1 cellular context compared by ENCODE assay signal in genomic region chr21:37367758-37368535, GRCh38.
TF ChIP-seq lines count a peak whose summit lies in the region.

No MANE protein-coding gene starts in this region.

TF ChIP-seq in K562, 482 proteins besides CTCF, POLR2A, EP300 and RAD21 (continued from another document and continues in another):
- TF ChIP-seq ZNF316 (IDR thresholded peaks at IDR 0.05) (no peak), ZBTB1 (CRISPR knock-in tag; IDR thresholded peaks at IDR 0.05; ENCODE audit: borderline replicate concordance, low read depth) (0 out of 2 replicates have a peak, but pooled peaks have one; percentile 29), TFAM (CRISPR knock-in tag; conservative IDR thresholded peaks at IDR 0.05) (no peak), U2AF1 (optimal IDR thresholded peaks at IDR 0.05; ENCODE audit: low read depth, low read length) (no peak), FOXK2 (conservative IDR thresholded peaks at IDR 0.05 in 1 of 2, IDR thresholded peaks at IDR 0.05 in 1 of 2; ENCODE audit: low read depth in 2 of 2) (no peak), NRF1 (conservative IDR thresholded peaks at IDR 0.05 in 1 of 2, IDR thresholded peaks at IDR 0.05 in 1 of 2) (no peak), ZNF586 (CRISPR knock-in tag; conservative IDR thresholded peaks at IDR 0.05) (no peak), BMI1 (IDR thresholded peaks at IDR 0.05; ENCODE audit: low read length) (no peak), KLF1 (tag; IDR thresholded peaks at IDR 0.05) (no peak), RBM22 (IDR thresholded peaks at IDR 0.05; ENCODE audit: low read depth, low read length, poor library complexity, severe bottlenecking) (no peak), SMAD3 (CRISPR knock-in tag; conservative IDR thresholded peaks at IDR 0.05) (no peak), CEBPG (CRISPR knock-in tag; IDR thresholded peaks at IDR 0.05) (no peak), CEBPG (tag; conservative IDR thresholded peaks at IDR 0.05 in 1 of 2, IDR thresholded peaks at IDR 0.05 in 1 of 2) (no peak), HNRNPL (IDR thresholded peaks at IDR 0.05; ENCODE audit: low read depth, low read length) (no peak), ZNF408 (CRISPR knock-in tag; IDR thresholded peaks at IDR 0.05; ENCODE audit: low read depth) (no peak), MEIS2 (IDR thresholded peaks at IDR 0.05; ENCODE audit: partially characterized antibody) (no peak), POLR2H (tag; IDR thresholded peaks at IDR 0.05; ENCODE audit: low read depth) (no peak), ZNF76 (CRISPR knock-in tag; IDR thresholded peaks at IDR 0.05; ENCODE audit: borderline replicate concordance) (peak; percentile 32; the same call in 1 of the 2 replicates), KLF13 (tag; IDR thresholded peaks at IDR 0.05; ENCODE audit: borderline replicate concordance, low read depth) (no peak), NBN (IDR thresholded peaks at IDR 0.05; ENCODE audit: low read depth) (no peak), ZBTB11 (CRISPR knock-in tag; IDR thresholded peaks at IDR 0.05) (no peak), REST (CRISPR knock-in tag; IDR thresholded peaks at IDR 0.05; ENCODE audit: low read depth) (no peak), TRIM24 (IDR thresholded peaks at IDR 0.05) (no peak), NONO (IDR thresholded peaks at IDR 0.05; ENCODE audit: low read depth in 2 of 2, low read length in 1 of 2) (0 out of 4 replicates have a peak, but pooled peaks of 1 of the 2 experiments have one; percentile 18), ZNF668 (CRISPR knock-in tag; IDR thresholded peaks at IDR 0.05) (no peak), NFIC (IDR thresholded peaks at IDR 0.05) (0 out of 2 replicates have a peak, but pooled peaks have one; percentile 7), MECOM (CRISPR knock-in tag; IDR thresholded peaks at IDR 0.05) (no peak), RUNX1 (IDR thresholded peaks at IDR 0.05; ENCODE audit: low read depth) (no peak), SMARCC2 (IDR thresholded peaks at IDR 0.05; ENCODE audit: low read depth) (no peak), BRCA1 (IDR thresholded peaks at IDR 0.05) (no peak), BRCA1 (CRISPR knock-in tag; IDR thresholded peaks at IDR 0.05) (no peak), ZNF354B (CRISPR knock-in tag; IDR thresholded peaks at IDR 0.05) (no peak), ATF7 (IDR thresholded peaks at IDR 0.05) (no peak), NR2C1 (IDR thresholded peaks at IDR 0.05) (no peak), NR2C1 (tag; IDR thresholded peaks at IDR 0.05) (no peak), DLX4 (CRISPR knock-in tag; IDR thresholded peaks at IDR 0.05) (no peak), U2AF2 (optimal IDR thresholded peaks at IDR 0.05; ENCODE audit: low read depth, low read length) (no peak), RAD51 (IDR thresholded peaks at IDR 0.05; ENCODE audit: borderline replicate concordance, low read depth) (no peak), GATAD2A (IDR thresholded peaks at IDR 0.05) (no peak), HDAC6 (IDR thresholded peaks at IDR 0.05; ENCODE audit: low read depth, low read length) (no peak), SP2 (IDR thresholded peaks at IDR 0.05; ENCODE audit: extremely low read depth, low read depth, low read length, poor library complexity, severe bottlenecking) (no peak), ATF3 (IDR thresholded peaks at IDR 0.05) (no peak), ATF3 (CRISPR knock-in tag; conservative IDR thresholded peaks at IDR 0.05) (no peak), TBL1XR1 (IDR thresholded peaks at IDR 0.05; ENCODE audit: low read length in 2 of 2) (no peak), KAT8 (IDR thresholded peaks at IDR 0.05; ENCODE audit: low read depth) (no peak), POLR2G (IDR thresholded peaks at IDR 0.05; ENCODE audit: low read depth, low read length) (peak; percentile 42), MBD2 (IDR thresholded peaks at IDR 0.05; ENCODE audit: borderline replicate concordance, low read depth) (no peak), E4F1 (CRISPR knock-in tag; IDR thresholded peaks at IDR 0.05; ENCODE audit: borderline replicate concordance) (no peak), ZFP30 (CRISPR knock-in tag; IDR thresholded peaks at IDR 0.05; ENCODE audit: borderline replicate concordance) (no peak), ZNF217 (CRISPR knock-in tag; IDR thresholded peaks at IDR 0.05) (no peak), E2F4 (CRISPR knock-in tag; IDR thresholded peaks at IDR 0.05; ENCODE audit: low read depth) (no peak), CXXC5 (CRISPR knock-in tag; IDR thresholded peaks at IDR 0.05) (no peak; the same call in 1 of the 2 replicates)
- TF ChIP-seq, protein P1, sequence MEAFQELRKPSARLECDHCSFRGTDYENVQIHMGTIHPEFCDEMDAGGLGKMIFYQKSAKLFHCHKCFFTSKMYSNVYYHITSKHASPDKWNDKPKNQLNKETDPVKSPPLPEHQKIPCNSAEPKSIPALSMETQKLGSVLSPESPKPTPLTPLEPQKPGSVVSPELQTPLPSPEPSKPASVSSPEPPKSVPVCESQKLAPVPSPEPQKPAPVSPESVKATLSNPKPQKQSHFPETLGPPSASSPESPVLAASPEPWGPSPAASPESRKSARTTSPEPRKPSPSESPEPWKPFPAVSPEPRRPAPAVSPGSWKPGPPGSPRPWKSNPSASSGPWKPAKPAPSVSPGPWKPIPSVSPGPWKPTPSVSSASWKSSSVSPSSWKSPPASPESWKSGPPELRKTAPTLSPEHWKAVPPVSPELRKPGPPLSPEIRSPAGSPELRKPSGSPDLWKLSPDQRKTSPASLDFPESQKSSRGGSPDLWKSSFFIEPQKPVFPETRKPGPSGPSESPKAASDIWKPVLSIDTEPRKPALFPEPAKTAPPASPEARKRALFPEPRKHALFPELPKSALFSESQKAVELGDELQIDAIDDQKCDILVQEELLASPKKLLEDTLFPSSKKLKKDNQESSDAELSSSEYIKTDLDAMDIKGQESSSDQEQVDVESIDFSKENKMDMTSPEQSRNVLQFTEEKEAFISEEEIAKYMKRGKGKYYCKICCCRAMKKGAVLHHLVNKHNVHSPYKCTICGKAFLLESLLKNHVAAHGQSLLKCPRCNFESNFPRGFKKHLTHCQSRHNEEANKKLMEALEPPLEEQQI (IDR thresholded peaks at IDR 0.05): no peak
- TF ChIP-seq, protein P2, sequence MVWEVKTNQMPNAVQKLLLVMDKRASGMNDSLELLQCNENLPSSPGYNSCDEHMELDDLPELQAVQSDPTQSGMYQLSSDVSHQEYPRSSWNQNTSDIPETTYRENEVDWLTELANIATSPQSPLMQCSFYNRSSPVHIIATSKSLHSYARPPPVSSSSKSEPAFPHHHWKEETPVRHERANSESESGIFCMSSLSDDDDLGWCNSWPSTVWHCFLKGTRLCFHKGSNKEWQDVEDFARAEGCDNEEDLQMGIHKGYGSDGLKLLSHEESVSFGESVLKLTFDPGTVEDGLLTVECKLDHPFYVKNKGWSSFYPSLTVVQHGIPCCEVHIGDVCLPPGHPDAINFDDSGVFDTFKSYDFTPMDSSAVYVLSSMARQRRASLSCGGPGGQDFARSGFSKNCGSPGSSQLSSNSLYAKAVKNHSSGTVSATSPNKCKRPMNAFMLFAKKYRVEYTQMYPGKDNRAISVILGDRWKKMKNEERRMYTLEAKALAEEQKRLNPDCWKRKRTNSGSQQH (CRISPR knock-in tag; IDR thresholded peaks at IDR 0.05): no peak
